ENCODE assay signal across 14 cellular contexts in genomic region chr6:21610376-21610775, GRCh38. TPM values are rescaled to one million over a fixed set of nuclear protein-coding genes. Genes with fewer than 3 reads are reported as not detected.
DNase-seq lines count a peak whose midpoint lies in the region; ATAC-seq, FAIRE-seq and TF ChIP-seq lines count a peak whose summit lies in the region.
"Had no signal": no experiment of that assay in that cellular context is flagged by ENCODE, and none has a peak within 500 bp of the region (broad histone marks: within the 10 kb centered on the region; RNA-seq: fewer than 3 reads in every experiment).

No MANE protein-coding gene starts in this region.

- H3K27me3 Mint-ChIP-seq in mesothelial cell of epicardium (ENCODE audit: low read depth) = no peaks in the 10 kb centered on the region

- H3K27ac Mint-ChIP-seq in mesothelial cell of epicardium = no peak overlapping the region
- H3K27ac Mint-ChIP-seq: activated CD8-positive, alpha-beta T cell treated with anti-CD3 and anti-CD28 coated beads, Interleukin-2, amount 10 ng/mL, durations not matched to agents 7 days and 5 days; activated naive CD8-positive, alpha-beta T cell treated with anti-CD3 and anti-CD28 coated beads, Interleukin-2, amount 50 U/mL, for 24 hours had no signal

- 100% methylated on average over 1 of the region's 1 CpG; no CpG with 5 or more reads in 1 of the 2 donors for WGBS in upper lobe of left lung, 2 donors

- no peaks in the 10 kb centered on the region for H3K4me1 ChIP-seq in upper lobe of left lung

- ATAC-seq in GM19397 (IDR thresholded peaks at IDR 0.05; ENCODE audit: unreplicated experiment) (peak; percentile 79), HG02885 (IDR thresholded peaks at IDR 0.05; ENCODE audit: poor library complexity, unreplicated experiment) (peak; percentile 95), upper lobe of left lung (ENCODE audit: low FRiP score in 2 of 2) (no peak)
- ATAC-seq: activated CD8-positive, alpha-beta T cell treated with anti-CD3 and anti-CD28 coated beads, Interleukin-2, amount 10 ng/mL, durations not matched to agents 7 days and 5 days; activated naive CD8-positive, alpha-beta T cell treated with anti-CD3 and anti-CD28 coated beads, Interleukin-2, amount 50 U/mL, for 24 hours; left colon had no signal

- no peak for TF ChIP-seq CTCF in RWPE1 (conservative IDR thresholded peaks at IDR 0.05; ENCODE audit: low read depth)
- TF ChIP-seq CTCF in upper lobe of left lung (IDR thresholded peaks at IDR 0.05) = no peak
- no peak for TF ChIP-seq CTCF in mesothelial cell of epicardium (IDR thresholded peaks at IDR 0.05; ENCODE audit: unreplicated experiment)

- no peaks in the 10 kb centered on the region for H3K27me3 ChIP-seq in upper lobe of left lung

- POLR2A ChIA-PET in RWPE1 (lab: Yijun Ruan, JAX; ENCODE audit: low non-redundant PET) = no interaction called here

- H3K4me3 Mint-ChIP-seq in mesothelial cell of epicardium = no peak overlapping the region
- H3K4me3 Mint-ChIP-seq: activated CD8-positive, alpha-beta T cell treated with anti-CD3 and anti-CD28 coated beads, Interleukin-2, amount 10 ng/mL, durations not matched to agents 7 days and 5 days; activated naive CD8-positive, alpha-beta T cell treated with anti-CD3 and anti-CD28 coated beads, Interleukin-2, amount 50 U/mL, for 24 hours had no signal

- no peaks in the 10 kb centered on the region for H3K9me3 ChIP-seq in upper lobe of left lung
- H3K9me3 ChIP-seq: neutrophil had no signal

- CTCF ChIA-PET in RWPE1 (lab: Yijun Ruan, JAX) = no interaction called here

- TF ChIP-seq EP300 in upper lobe of left lung (IDR thresholded peaks at IDR 0.05) = no peak

- H3K27ac ChIP-seq in RWPE1 = no peak overlapping the region
- no peak overlapping the region for H3K27ac ChIP-seq in upper lobe of left lung
- H3K27ac ChIP-seq: KMS-11, neutrophil had no signal

- no peak overlapping the region for H3K4me3 ChIP-seq in upper lobe of left lung

- no peaks in the 10 kb centered on the region for H3K36me3 ChIP-seq in upper lobe of left lung
- H3K36me3 ChIP-seq: neutrophil had no signal

- peaks cover 3% of the 10 kb centered on the region for H3K36me3 Mint-ChIP-seq in mesothelial cell of epicardium

- DNase-seq in GM12892 (ENCODE audit: insufficient read length) = no peak
- DNase-seq in Kasumi-1 (lab: John Stamatoyannopoulos, UW) = peak; percentile 53 to 57
- no peak for DNase-seq in DMS114 treated with DMSO at 0.1 percent for 48 hours (lab: John Stamatoyannopoulos, UW; ENCODE audit: unreplicated experiment)
- no peak for DNase-seq in RWPE1 (ENCODE audit: low spot score)
- no peak for DNase-seq in upper lobe of left lung
- no peak for DNase-seq in mesothelial cell of epicardium (ENCODE audit: low spot score in 2 of 2, unreplicated experiment in 2 of 2)
- DNase-seq: activated CD8-positive, alpha-beta T cell treated with anti-CD3 and anti-CD28 coated beads, Interleukin-2, amount 10 ng/mL, durations not matched to agents 7 days and 5 days; activated naive CD8-positive, alpha-beta T cell treated with anti-CD3 and anti-CD28 coated beads, Interleukin-2, amount 50 U/mL, for 24 hours; left colon; NCI-H446 treated with DMSO at 0.1 percent for 48 hours had no signal

- H3K9me3 Mint-ChIP-seq in mesothelial cell of epicardium = no peaks in the 10 kb centered on the region
- H3K9me3 Mint-ChIP-seq: activated naive CD8-positive, alpha-beta T cell treated with anti-CD3 and anti-CD28 coated beads, Interleukin-2, amount 50 U/mL, for 24 hours had no signal

- peak; percentile 40 for FAIRE-seq in GM12892 (lab: Jason Lieb, UNC)

- no peak for TF ChIP-seq POLR2A in GM12892 (IDR thresholded peaks at IDR 0.05; ENCODE audit: low read depth, low read length)
- TF ChIP-seq POLR2A in upper lobe of left lung (IDR thresholded peaks at IDR 0.05) = no peak

- peaks cover 28% of the 10 kb centered on the region for H3K4me1 Mint-ChIP-seq in mesothelial cell of epicardium

RNA-seq across cellular contexts. Expression of gene SOX4, which starts 16.8 kb away (rescaled TPM):
- 23.4 TPM for polyA plus RNA-seq in GM12892 (2012; ENCODE audit: missing spikeins)
- total RNA-seq in upper lobe of left lung (10 to 100 TPM; 16.4 to 23.4 (median 20.7) TPM), mesothelial cell of epicardium (221 to 224 TPM (median 223 TPM) in 3 replicates)

Comparison
In these comparisons a context has a peak if more than half of its experiments do, and no peak if none do; other contexts are left out.
1. DNase-seq: peak in Kasumi-1 (2 of 2); none in GM12892 (single experiment), DMS114 treated with DMSO at 0.1 percent for 48 hours (single experiment), RWPE1 (single experiment), upper lobe of left lung (0 of 2) and mesothelial cell of epicardium (0 of 2).
2. ATAC-seq: peak in GM19397 (single experiment) and HG02885 (single experiment); none in upper lobe of left lung (0 of 2).